In genomic region chr3:4988815-4989648, GRCh38 we compare ENCODE assay signal across 12 cellular contexts. TPM values are rescaled to one million over a fixed set of nuclear protein-coding genes. Genes with fewer than 3 reads are reported as not detected.
A peak's percentile ranks its signal among the peaks of the same experiment; 100 is the strongest.
DNase-seq lines count a peak whose midpoint lies in the region; ATAC-seq lines count a peak whose summit lies in the region.
"Had no signal": no experiment of that assay in that cellular context is flagged by ENCODE, and none has a peak within 500 bp of the region (broad histone marks: within the 10 kb centered on the region; RNA-seq: fewer than 3 reads in every experiment).

No MANE protein-coding gene starts in this region.

- peaks cover 29% of the 10 kb centered on the region for H3K36me3 Mint-ChIP-seq in activated CD8-positive, alpha-beta T cell treated with anti-CD3 and anti-CD28 coated beads, Interleukin-2, amount 10 ng/mL, durations not matched to agents 7 days and 5 days (ENCODE audit: low read depth)
- peaks cover 2 to 6% (median 5%) of the 10 kb centered on the region in 3 donors for H3K36me3 Mint-ChIP-seq in immature natural killer cell
- H3K36me3 Mint-ChIP-seq in stimulated activated naive B cell treated with anti-CD40 and anti-IgM and Interleukin-4, amounts not matched to agents 10 μg/mL and 1 μg/mL and 100 μg/mL, for 72 hours, result peaks cover 19 to 21% of the 10 kb centered on the region in 2 donors

- DNase-seq in NCI-H2171 treated with DMSO at 0.1 percent for 48 hours (lab: John Stamatoyannopoulos, UW) (peak; percentile 4), NCI-H2171 (lab: John Stamatoyannopoulos, UW) (no peak), immature natural killer cell (no peak), cerebellar cortex (ENCODE audit: low spot score) (no peak), NCI-H2029 treated with DMSO at 0.1 percent for 48 hours (lab: John Stamatoyannopoulos, UW) (no peak), ACHN (no peak)
- DNase-seq in activated CD8-positive, alpha-beta T cell treated with anti-CD3 and anti-CD28 coated beads, Interleukin-2, amount 10 ng/mL, durations not matched to agents 7 days and 5 days, result peak; percentile 19
- no peak for DNase-seq in stimulated activated naive B cell treated with anti-CD40 and anti-IgM and Interleukin-4, amounts not matched to agents 10 μg/mL and 1 μg/mL and 100 μg/mL, for 72 hours
- DNase-seq: 8988T; effector CD4-positive, alpha-beta T cell; midbrain; NCI-H446 treated with DMSO at 0.1 percent for 48 hours had no signal

- no peak overlapping the region for H3K4me3 Mint-ChIP-seq in activated CD8-positive, alpha-beta T cell treated with anti-CD3 and anti-CD28 coated beads, Interleukin-2, amount 10 ng/mL, durations not matched to agents 7 days and 5 days
- H3K4me3 Mint-ChIP-seq in immature natural killer cell, result peak overlapping the region in 1 of 5 donors; percentile 14
- no peak overlapping the region for H3K4me3 Mint-ChIP-seq in stimulated activated naive B cell treated with anti-CD40 and anti-IgM and Interleukin-4, amounts not matched to agents 10 μg/mL and 1 μg/mL and 100 μg/mL, for 72 hours

- in situ Hi-C loops in ACHN (cut with HindIII; ENCODE audit: low pct_ligation_motif_present, low pct_unique_long_range_greater_than_20kb, low sequenced_read_pairs), result no loop called here

- no peak for ATAC-seq in activated CD8-positive, alpha-beta T cell treated with anti-CD3 and anti-CD28 coated beads, Interleukin-2, amount 10 ng/mL, durations not matched to agents 7 days and 5 days
- no peak for ATAC-seq in stimulated activated naive B cell treated with anti-CD40 and anti-IgM and Interleukin-4, amounts not matched to agents 10 μg/mL and 1 μg/mL and 100 μg/mL, for 72 hours (replicated peaks)

- CTCF ChIA-PET in activated CD8-positive, alpha-beta T cell treated with anti-CD3 and anti-CD28 coated beads, Interleukin-2, amount 10 ng/mL, durations not matched to agents 7 days and 5 days (lab: Charles Lee), result interaction anchor here (2.3 to 5.8 kb wide), 3 partner anchors 8 to 23 kb away, joined by 8 to 40 read pairs (median 19); no protein-coding TSS in a partner anchor

- peak overlapping the region; percentile 57 for H3K27ac Mint-ChIP-seq in activated CD8-positive, alpha-beta T cell treated with anti-CD3 and anti-CD28 coated beads, Interleukin-2, amount 10 ng/mL, durations not matched to agents 7 days and 5 days
- H3K27ac Mint-ChIP-seq in immature natural killer cell, result peak overlapping the region in 5 of 6 donors; percentile 73 to 99 (median 78)
- H3K27ac Mint-ChIP-seq in stimulated activated naive B cell treated with anti-CD40 and anti-IgM and Interleukin-4, amounts not matched to agents 10 μg/mL and 1 μg/mL and 100 μg/mL, for 72 hours, result peak overlapping the region; percentile 84

- no peaks in the 10 kb centered on the region for H3K9me3 Mint-ChIP-seq in activated CD8-positive, alpha-beta T cell treated with anti-CD3 and anti-CD28 coated beads, Interleukin-2, amount 10 ng/mL, durations not matched to agents 7 days and 5 days (ENCODE audit: insufficient read depth)
- no peaks in the 10 kb centered on the region for H3K9me3 Mint-ChIP-seq in immature natural killer cell
- H3K9me3 Mint-ChIP-seq in stimulated activated naive B cell treated with anti-CD40 and anti-IgM and Interleukin-4, amounts not matched to agents 10 μg/mL and 1 μg/mL and 100 μg/mL, for 72 hours, result no peaks in the 10 kb centered on the region

- peaks cover 53% of the 10 kb centered on the region for H3K4me1 Mint-ChIP-seq in activated CD8-positive, alpha-beta T cell treated with anti-CD3 and anti-CD28 coated beads, Interleukin-2, amount 10 ng/mL, durations not matched to agents 7 days and 5 days (ENCODE audit: low read depth)
- H3K4me1 Mint-ChIP-seq in immature natural killer cell, result peaks cover 36 to 60% of the 10 kb centered on the region in 2 donors
- peaks cover 36 to 58% of the 10 kb centered on the region in 2 donors for H3K4me1 Mint-ChIP-seq in stimulated activated naive B cell treated with anti-CD40 and anti-IgM and Interleukin-4, amounts not matched to agents 10 μg/mL and 1 μg/mL and 100 μg/mL, for 72 hours

- POLR2A ChIA-PET in activated CD8-positive, alpha-beta T cell treated with anti-CD3 and anti-CD28 coated beads, Interleukin-2, amount 10 ng/mL, durations not matched to agents 7 days and 5 days (lab: Charles Lee), result interaction anchor here (1.1 kb wide), 1 partner anchor 11 kb away, joined by 3 read pairs; no protein-coding TSS in a partner anchor

- H3K27me3 Mint-ChIP-seq in activated CD8-positive, alpha-beta T cell treated with anti-CD3 and anti-CD28 coated beads, Interleukin-2, amount 10 ng/mL, durations not matched to agents 7 days and 5 days (ENCODE audit: low read depth), result no peaks in the 10 kb centered on the region
- H3K27me3 Mint-ChIP-seq in immature natural killer cell (ENCODE audit: low read depth in 3 of 3), result peaks cover 12 to 26% (median 21%) of the 10 kb centered on the region in 3 donors
- no peaks in the 10 kb centered on the region for H3K27me3 Mint-ChIP-seq in stimulated activated naive B cell treated with anti-CD40 and anti-IgM and Interleukin-4, amounts not matched to agents 10 μg/mL and 1 μg/mL and 100 μg/mL, for 72 hours

RNA-seq across cellular contexts. Expression of gene BHLHE40, which starts 9.8 kb away (rescaled TPM):
- 100 to 1,000 TPM; 209 to 219 TPM for total RNA-seq in activated CD8-positive, alpha-beta T cell treated with anti-CD3 and anti-CD28 coated beads, Interleukin-2, amount 10 ng/mL, durations not matched to agents 7 days and 5 days
- polyA plus RNA-seq in immature natural killer cell, result 10 to 100 TPM; 51.4 to 91.9 (median 64.4) TPM

Comparison
In these comparisons a context has a peak if more than half of its experiments do, and no peak if none do; other contexts are left out.
1. DNase-seq: peak in NCI-H2171 treated with DMSO at 0.1 percent for 48 hours (single experiment) and activated CD8-positive, alpha-beta T cell treated with anti-CD3 and anti-CD28 coated beads, Interleukin-2, amount 10 ng/mL, durations not matched to agents 7 days and 5 days (single experiment); none in NCI-H2171 (single experiment), immature natural killer cell (0 of 3), stimulated activated naive B cell treated with anti-CD40 and anti-IgM and Interleukin-4, amounts not matched to agents 10 μg/mL and 1 μg/mL and 100 μg/mL, for 72 hours (single experiment), cerebellar cortex (single experiment), NCI-H2029 treated with DMSO at 0.1 percent for 48 hours (single experiment) and ACHN (single experiment).
2. Peak in every context shown above with its lines, with median percentiles within 50 percentile points of each other: H3K27ac Mint-ChIP-seq.